In the genomic region with DNA sequence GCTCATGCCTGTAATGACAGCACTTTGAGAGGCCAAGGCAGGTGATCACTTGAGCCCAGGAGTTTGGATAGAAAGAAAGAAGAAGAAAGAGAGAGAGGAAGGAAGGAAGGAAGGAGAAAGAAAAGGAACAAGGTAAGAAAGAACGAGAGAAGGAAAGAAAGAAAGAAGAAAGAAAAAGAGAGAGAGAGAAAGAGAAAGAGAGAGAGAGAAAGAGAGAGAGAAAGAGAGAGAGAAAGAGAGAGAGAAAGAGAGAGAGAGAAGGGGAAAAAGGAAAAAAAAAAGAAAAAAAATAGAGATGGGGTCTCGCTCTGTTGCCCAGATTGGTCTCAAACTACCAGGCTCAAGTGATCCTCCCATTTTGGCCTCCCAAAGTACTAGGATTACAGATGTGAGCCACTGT, we compare ENCODE assay signal across 11 cellular contexts.
"Had no signal": no experiment of that assay in that cellular context is flagged by ENCODE, and none has a peak within 500 bp of the region (broad histone marks: within the 10 kb centered on the region; RNA-seq: fewer than 3 reads in every experiment).

No MANE protein-coding gene starts in this region.

- H2AFZ ChIP-seq: GM23248, GM23338 had no signal

- H3K27ac ChIP-seq: GM23248 had no signal

- H3K9ac ChIP-seq: GM23248 had no signal

- FAIRE-seq: H1, H54 had no signal

- DNase-seq: GM23248, GOT3, H7, H9, HCEC 1CT, HFFc6 had no signal

- H3K9me3 ChIP-seq: HAP-1 had no signal

- H3K4me3 ChIP-seq: GM23248, GM23338, HAP-1 had no signal

- ATAC-seq: GM23338, HCT116 had no signal

- H3K4me1 ChIP-seq: HAP-1 had no signal

- H3K4me2 ChIP-seq: GM23338 had no signal

- H3K36me3 ChIP-seq: HAP-1 had no signal
